6 cellular contexts compared by ENCODE assay signal in the genomic region with DNA sequence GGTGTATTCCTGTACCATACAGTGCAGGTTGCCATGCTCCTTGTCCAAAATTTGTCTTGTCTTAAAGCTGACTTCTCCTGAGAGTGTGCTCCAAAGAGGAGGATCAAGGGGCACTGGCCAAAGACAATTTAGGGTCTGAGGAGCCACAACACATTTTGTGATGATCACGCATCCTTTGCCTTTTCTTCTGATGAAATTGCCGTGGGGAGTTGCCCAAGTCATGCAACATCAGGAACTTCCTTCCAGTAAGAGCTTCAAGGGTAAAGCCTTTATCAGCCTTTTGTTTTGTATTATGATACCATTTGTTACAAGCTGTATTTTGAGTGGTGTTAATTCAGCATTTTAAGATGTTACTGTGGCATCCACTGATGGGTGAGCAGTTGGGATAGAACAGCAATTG.
"Had no signal": no experiment of that assay in that cellular context is flagged by ENCODE, and none has a peak within 500 bp of the region (broad histone marks: within the 10 kb centered on the region; RNA-seq: fewer than 3 reads in every experiment).

No MANE protein-coding gene starts in this region.

- H3K4me1 ChIP-seq: HAP-1 had no signal

- H3K36me3 ChIP-seq: HAP-1 had no signal

- H3K4me2 ChIP-seq: GM23338 had no signal

- DNase-seq: HFFc6, IMR-90 had no signal

- ATAC-seq: GM23338, HCT116, K562 had no signal

- H3K27ac Mint-ChIP-seq: GM23338, HFFc6 had no signal

- H3K4me3 Mint-ChIP-seq: GM23338, HFFc6 had no signal

- H3K9me3 ChIP-seq: HAP-1 had no signal

- H3K9me3 Mint-ChIP-seq: GM23338 had no signal

- H2AFZ ChIP-seq: GM23338 had no signal

- H3K4me3 ChIP-seq: GM23338, HAP-1, K562 had no signal
